18 cellular contexts compared by ENCODE assay signal in genomic region chr9:88915916-88916315, GRCh38.
"Had no signal": no experiment of that assay in that cellular context is flagged by ENCODE, and none has a peak within 500 bp of the region (broad histone marks: within the 10 kb centered on the region; RNA-seq: fewer than 3 reads in every experiment).

No MANE protein-coding gene starts in this region.

- H3K36me3 ChIP-seq: brain microvascular endothelial cell, left ventricle myocardium inferior, ovary, tibial nerve, vagina had no signal

- H3K27me3 ChIP-seq: brain microvascular endothelial cell, ovary, tibial nerve, vagina had no signal

- H3K9me3 ChIP-seq: ovary, psoas muscle, vagina had no signal

- H3K4me3 ChIP-seq: left ventricle myocardium inferior, ovary, psoas muscle, tibial nerve, vagina had no signal

- H3K4me1 ChIP-seq: psoas muscle, tibial nerve had no signal

- DNase-seq: activated CD4-positive, alpha-beta T cell treated with anti-CD3 and anti-CD28 coated beads, Interleukin-2, amount 50 U/mL, for 1 hour; activated CD4-positive, CD25-positive, alpha-beta regulatory T cell treated with anti-CD3 and anti-CD28 coated beads, Interleukin-2, amount 50 U/mL, for 72 hours; activated CD8-positive, alpha-beta memory T cell treated with anti-CD3 and anti-CD28 coated beads, Interleukin-2, amount 50 U/mL, for 4 hours; activated naive CD4-positive, alpha-beta T cell treated with anti-CD3 and anti-CD28 coated beads for 36 hours; activated T-cell treated with anti-CD3 and anti-CD28 coated beads, Interleukin-2, amount 50 U/mL, for 4 hours; brain microvascular endothelial cell; cortex of kidney; erythroblast; head of caudate nucleus; left ventricle myocardium inferior; naive B cell; ovary; psoas muscle; stimulated activated CD4-positive, alpha-beta T cell treated with anti-CD3 and anti-CD28 coated beads, Interleukin-2, amount 100 ng/mL, for 24 hours; stimulated activated naive CD8-positive, alpha-beta T cell treated with anti-CD3 and anti-CD28 coated beads, Interleukin-15, Interleukin-2, amounts not matched to agents 100 U/mL and 50 U/mL, for 24 hours had no signal

- ATAC-seq: activated T-cell treated with anti-CD3 and anti-CD28 coated beads, Interleukin-2, amount 50 U/mL, for 4 hours; psoas muscle; right cardiac atrium; stimulated activated naive CD8-positive, alpha-beta T cell treated with anti-CD3 and anti-CD28 coated beads, Interleukin-15, Interleukin-2, amounts not matched to agents 100 U/mL and 50 U/mL, for 24 hours had no signal

- H3K27ac ChIP-seq: brain microvascular endothelial cell, left ventricle myocardium inferior, ovary, psoas muscle, tibial nerve, vagina had no signal
